1 cellular context compared by ENCODE assay signal in genomic region chr7:1318661-1319060, GRCh38.
TF ChIP-seq lines count a peak whose summit lies in the region.

No MANE protein-coding gene starts in this region.

TF ChIP-seq in HepG2, 621 proteins besides CTCF, POLR2A, EP300 and RAD21 (continued from another document):
- TF ChIP-seq GMEB2 (CRISPR knock-in tag; IDR thresholded peaks at IDR 0.05; ENCODE audit: low read depth): no peak
- no peak for TF ChIP-seq ZNF547 (CRISPR knock-in tag; IDR thresholded peaks at IDR 0.05)
- TF ChIP-seq FOXM1 (CRISPR knock-in tag; IDR thresholded peaks at IDR 0.05): no peak
- no peak for TF ChIP-seq RNF219 (CRISPR knock-in tag; IDR thresholded peaks at IDR 0.05)
- no peak for TF ChIP-seq ZNF766 (CRISPR knock-in tag; IDR thresholded peaks at IDR 0.05; ENCODE audit: borderline replicate concordance)
- no peak for TF ChIP-seq GABPB1 (CRISPR knock-in tag; IDR thresholded peaks at IDR 0.05)
- TF ChIP-seq ZNF337 (CRISPR knock-in tag; IDR thresholded peaks at IDR 0.05; ENCODE audit: borderline replicate concordance, low read depth): no peak
